ENCODE assay signal across 26 cellular contexts in genomic region chr6:47599512-47599911, GRCh38.
"Had no signal": no experiment of that assay in that cellular context is flagged by ENCODE, and none has a peak within 500 bp of the region (broad histone marks: within the 10 kb centered on the region; RNA-seq: fewer than 3 reads in every experiment).

No MANE protein-coding gene starts in this region.

- H3K4me1 Mint-ChIP-seq: immature natural killer cell had no signal

- H3K4me3 Mint-ChIP-seq: immature natural killer cell; naive thymus-derived CD4-positive, alpha-beta T cell; natural killer cell treated with Interleukin-12 subunit alpha and Interleukin-12 subunit beta and Interleukin-15 and Interleukin-18, amount 100 ng/mL, for 72 hours; stimulated activated naive CD8-positive, alpha-beta T cell treated with anti-CD3 and anti-CD28 coated beads, Interleukin-15, Interleukin-2, amounts not matched to agents 100 ng/mL and 50 ng/mL, for 24 hours had no signal

- H3K27me3 ChIP-seq: left lung, ovary, suprapubic skin, tibial artery, upper lobe of right lung had no signal

- H3K9me3 Mint-ChIP-seq: immature natural killer cell; naive thymus-derived CD4-positive, alpha-beta T cell; natural killer cell treated with Interleukin-12 subunit alpha and Interleukin-12 subunit beta and Interleukin-15 and Interleukin-18, amount 100 ng/mL, for 72 hours; stimulated activated naive CD8-positive, alpha-beta T cell treated with anti-CD3 and anti-CD28 coated beads, Interleukin-15, Interleukin-2, amounts not matched to agents 100 ng/mL and 50 ng/mL, for 24 hours had no signal

- H3K27ac ChIP-seq: left lung, ovary, skin epidermis, suprapubic skin, thoracic aorta, tibial artery, upper lobe of right lung had no signal

- DNase-seq: hypothalamus; immature natural killer cell; kidney; left colon; left lung; midbrain; mucosa of descending colon; naive thymus-derived CD4-positive, alpha-beta T cell; ovary; right cardiac atrium; stimulated activated CD4-positive, alpha-beta T cell treated with anti-CD3 and anti-CD28 coated beads, Interleukin-12 subunit alpha, Interleukin-12 subunit beta, amount 100 ng/mL, for 4 hours; stimulated activated CD4-positive, alpha-beta T cell treated with anti-CD3 and anti-CD28 coated beads, Interleukin-15, amount 100 ng/mL, for 24 hours; stimulated activated CD4-positive, alpha-beta T cell treated with anti-CD3 and anti-CD28 coated beads, Interleukin-2, amount 100 ng/mL, for 24 hours; stimulated activated CD4-positive, alpha-beta T cell treated with anti-CD3 and anti-CD28 coated beads, Interleukin-4, amount 100 ng/mL, for 1 hour; stimulated activated naive CD4-positive, alpha-beta T cell; tibial artery; trophoblast cell; upper lobe of right lung had no signal

- H3K36me3 ChIP-seq: ovary had no signal

- H3K9me3 ChIP-seq: left lung, mucosa of descending colon, ovary, suprapubic skin, thoracic aorta, tibial artery, upper lobe of right lung had no signal

- H3K4me1 ChIP-seq: left lung, tibial artery, upper lobe of right lung had no signal

- H3K4me3 ChIP-seq: left lung, lung, mucosa of descending colon, ovary, skin epidermis, suprapubic skin, thoracic aorta, tibial artery, upper lobe of right lung had no signal

- ATAC-seq: left colon; left lung; mucosa of descending colon; naive thymus-derived CD4-positive, alpha-beta T cell; natural killer cell treated with Interleukin-12 subunit alpha and Interleukin-12 subunit beta and Interleukin-15 and Interleukin-18, amount 100 ng/mL, for 72 hours; right cardiac atrium; sciatic nerve; upper lobe of right lung had no signal

- H3K27me3 Mint-ChIP-seq: naive thymus-derived CD4-positive, alpha-beta T cell; natural killer cell treated with Interleukin-12 subunit alpha and Interleukin-12 subunit beta and Interleukin-15 and Interleukin-18, amount 100 ng/mL, for 72 hours; progenitor cell of endocrine pancreas; stimulated activated naive CD8-positive, alpha-beta T cell treated with anti-CD3 and anti-CD28 coated beads, Interleukin-15, Interleukin-2, amounts not matched to agents 100 ng/mL and 50 ng/mL, for 24 hours had no signal

- H3K27ac Mint-ChIP-seq: naive thymus-derived CD4-positive, alpha-beta T cell; natural killer cell treated with Interleukin-12 subunit alpha and Interleukin-12 subunit beta and Interleukin-15 and Interleukin-18, amount 100 ng/mL, for 72 hours; progenitor cell of endocrine pancreas; stimulated activated naive CD8-positive, alpha-beta T cell treated with anti-CD3 and anti-CD28 coated beads, Interleukin-15, Interleukin-2, amounts not matched to agents 100 ng/mL and 50 ng/mL, for 24 hours had no signal
